1 cellular context compared by ENCODE assay signal in the genomic region with DNA sequence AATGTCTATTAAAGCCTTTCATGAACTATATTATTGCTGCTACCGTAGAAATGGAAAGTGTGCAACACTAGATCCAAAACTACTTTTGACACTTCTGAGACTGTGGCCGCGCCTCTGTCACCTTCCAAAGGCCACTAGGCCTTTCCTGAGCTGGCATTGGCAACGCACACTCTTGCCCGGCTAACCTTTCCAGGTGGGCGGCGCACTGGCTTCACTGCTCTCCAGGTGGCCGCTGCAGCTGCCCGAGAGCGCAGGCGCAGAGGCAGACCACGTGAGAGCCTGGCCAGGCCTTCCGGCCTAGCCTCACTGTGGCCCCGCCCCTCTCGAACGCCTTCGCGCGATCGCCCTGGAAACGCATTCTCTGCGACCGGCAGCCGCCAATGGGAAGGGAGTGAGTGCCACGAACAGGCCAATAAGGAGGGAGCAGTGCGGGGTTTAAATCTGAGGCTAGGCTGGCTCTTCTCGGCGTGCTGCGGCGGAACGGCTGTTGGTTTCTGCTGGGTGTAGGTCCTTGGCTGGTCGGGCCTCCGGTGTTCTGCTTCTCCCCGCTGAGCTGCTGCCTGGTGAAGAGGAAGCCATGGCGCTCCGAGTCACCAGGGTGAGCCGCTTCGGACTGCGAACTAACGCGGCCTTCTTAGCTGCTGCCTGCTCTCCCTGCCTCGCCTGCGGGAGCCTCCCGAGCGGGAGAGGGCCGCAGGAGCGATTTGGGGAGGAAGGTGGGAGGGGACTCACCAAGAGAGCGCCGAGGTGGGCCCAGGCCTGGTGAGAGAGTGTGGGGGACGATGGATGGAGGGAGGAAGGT.
TF ChIP-seq lines count a peak whose summit lies in the region.

A gene (plus strand): TSS at position 465 of the 802 bp plus-strand sequence. CDS start 113 bp downstream, at position 578.

TF ChIP-seq in GM12878, 131 proteins besides CTCF, POLR2A, EP300 and RAD21 (continued from another document and continues in another):
- TF ChIP-seq, protein P1, sequence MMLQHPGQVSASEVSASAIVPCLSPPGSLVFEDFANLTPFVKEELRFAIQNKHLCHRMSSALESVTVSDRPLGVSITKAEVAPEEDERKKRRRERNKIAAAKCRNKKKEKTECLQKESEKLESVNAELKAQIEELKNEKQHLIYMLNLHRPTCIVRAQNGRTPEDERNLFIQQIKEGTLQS (IDR thresholded peaks at IDR 0.05; ENCODE audit: borderline replicate concordance, extremely low read depth, low read depth, low read length) = 0 out of 2 replicates have a peak, but pooled peaks have one; percentile 42
- TF ChIP-seq SIX5 (IDR thresholded peaks at IDR 0.05; ENCODE audit: low read depth, low read length, severe bottlenecking) (no peak), ZNF384 (IDR thresholded peaks at IDR 0.05; ENCODE audit: borderline replicate concordance, low read depth, low read length) (no peak), SP1 (IDR thresholded peaks at IDR 0.05; ENCODE audit: low read depth, low read length) (peak; percentile 94), JUNB (IDR thresholded peaks at IDR 0.05) (no peak), STAT3 (IDR thresholded peaks at IDR 0.05; ENCODE audit: low read depth, low read length) (no peak), ETV6 (conservative IDR thresholded peaks at IDR 0.05 in 1 of 2, IDR thresholded peaks at IDR 0.05 in 1 of 2; ENCODE audit: borderline replicate concordance in 1 of 2, low read depth in 1 of 2) (no peak), LARP7 (IDR thresholded peaks at IDR 0.05) (peak; percentile 22; the same call in 1 of the 2 replicates), RUNX3 (IDR thresholded peaks at IDR 0.05; ENCODE audit: low read length) (no peak), RELA (IDR thresholded peaks at IDR 0.05; ENCODE audit: borderline replicate concordance, partially characterized antibody) (no peak), CHD1 (IDR thresholded peaks at IDR 0.05; ENCODE audit: low read depth, low read length) (no peak), ZNF207 (IDR thresholded peaks at IDR 0.05; ENCODE audit: borderline replicate concordance) (peak; percentile 58; the same call in 1 of the 2 replicates), FOXM1 (IDR thresholded peaks at IDR 0.05; ENCODE audit: low read depth, low read length) (peak; percentile 100), YY1 (IDR thresholded peaks at IDR 0.05; ENCODE audit: low read depth, low read length) (no peak), POU2F2 (IDR thresholded peaks at IDR 0.05; ENCODE audit: borderline replicate concordance, low read depth, low read length) (peak; percentile 44; the same call in 1 of the 3 replicates), EED (IDR thresholded peaks at IDR 0.05; ENCODE audit: low read depth) (no peak), GATAD2B (conservative IDR thresholded peaks at IDR 0.05; ENCODE audit: low read depth) (peak; percentile 70), KLF5 (IDR thresholded peaks at IDR 0.05; ENCODE audit: partially characterized antibody) (peak; percentile 20), HDGF (IDR thresholded peaks at IDR 0.05) (peak; percentile 38; the same call in 1 of the 2 replicates), FOS (IDR thresholded peaks at IDR 0.05; ENCODE audit: borderline replicate concordance, extremely low read depth, insufficient read length) (peak; percentile 65), ZNF622 (IDR thresholded peaks at IDR 0.05) (no peak), CBX5 (IDR thresholded peaks at IDR 0.05; ENCODE audit: low read depth) (no peak), NR2C2 (IDR thresholded peaks at IDR 0.05; ENCODE audit: borderline replicate concordance, control insufficient read depth, insufficient read length, low read depth) (no peak), PAX5 (IDR thresholded peaks at IDR 0.05; ENCODE audit: borderline replicate concordance, low read depth, low read length) (peak; percentile 45; the same call in 1 of the 2 replicates), ZSCAN29 (IDR thresholded peaks at IDR 0.05) (no peak), GABPA (IDR thresholded peaks at IDR 0.05; ENCODE audit: low read depth) (no peak), MYB (IDR thresholded peaks at IDR 0.05; ENCODE audit: borderline replicate concordance, low read depth, low read length) (no peak), CBX3 (IDR thresholded peaks at IDR 0.05; ENCODE audit: borderline replicate concordance, low read depth) (no peak)
- TF ChIP-seq, protein P2, sequence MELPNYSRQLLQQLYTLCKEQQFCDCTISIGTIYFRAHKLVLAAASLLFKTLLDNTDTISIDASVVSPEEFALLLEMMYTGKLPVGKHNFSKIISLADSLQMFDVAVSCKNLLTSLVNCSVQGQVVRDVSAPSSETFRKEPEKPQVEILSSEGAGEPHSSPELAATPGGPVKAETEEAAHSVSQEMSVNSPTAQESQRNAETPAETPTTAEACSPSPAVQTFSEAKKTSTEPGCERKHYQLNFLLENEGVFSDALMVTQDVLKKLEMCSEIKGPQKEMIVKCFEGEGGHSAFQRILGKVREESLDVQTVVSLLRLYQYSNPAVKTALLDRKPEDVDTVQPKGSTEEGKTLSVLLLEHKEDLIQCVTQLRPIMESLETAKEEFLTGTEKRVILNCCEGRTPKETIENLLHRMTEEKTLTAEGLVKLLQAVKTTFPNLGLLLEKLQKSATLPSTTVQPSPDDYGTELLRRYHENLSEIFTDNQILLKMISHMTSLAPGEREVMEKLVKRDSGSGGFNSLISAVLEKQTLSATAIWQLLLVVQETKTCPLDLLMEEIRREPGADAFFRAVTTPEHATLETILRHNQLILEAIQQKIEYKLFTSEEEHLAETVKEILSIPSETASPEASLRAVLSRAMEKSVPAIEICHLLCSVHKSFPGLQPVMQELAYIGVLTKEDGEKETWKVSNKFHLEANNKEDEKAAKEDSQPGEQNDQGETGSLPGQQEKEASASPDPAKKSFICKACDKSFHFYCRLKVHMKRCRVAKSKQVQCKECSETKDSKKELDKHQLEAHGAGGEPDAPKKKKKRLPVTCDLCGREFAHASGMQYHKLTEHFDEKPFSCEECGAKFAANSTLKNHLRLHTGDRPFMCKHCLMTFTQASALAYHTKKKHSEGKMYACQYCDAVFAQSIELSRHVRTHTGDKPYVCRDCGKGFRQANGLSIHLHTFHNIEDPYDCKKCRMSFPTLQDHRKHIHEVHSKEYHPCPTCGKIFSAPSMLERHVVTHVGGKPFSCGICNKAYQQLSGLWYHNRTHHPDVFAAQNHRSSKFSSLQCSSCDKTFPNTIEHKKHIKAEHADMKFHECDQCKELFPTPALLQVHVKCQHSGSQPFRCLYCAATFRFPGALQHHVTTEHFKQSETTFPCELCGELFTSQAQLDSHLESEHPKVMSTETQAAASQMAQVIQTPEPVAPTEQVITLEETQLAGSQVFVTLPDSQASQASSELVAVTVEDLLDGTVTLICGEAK (IDR thresholded peaks at IDR 0.05; ENCODE audit: borderline replicate concordance) = peak; percentile 62; the same call in 1 of the 2 replicates
- TF ChIP-seq, protein P3, sequence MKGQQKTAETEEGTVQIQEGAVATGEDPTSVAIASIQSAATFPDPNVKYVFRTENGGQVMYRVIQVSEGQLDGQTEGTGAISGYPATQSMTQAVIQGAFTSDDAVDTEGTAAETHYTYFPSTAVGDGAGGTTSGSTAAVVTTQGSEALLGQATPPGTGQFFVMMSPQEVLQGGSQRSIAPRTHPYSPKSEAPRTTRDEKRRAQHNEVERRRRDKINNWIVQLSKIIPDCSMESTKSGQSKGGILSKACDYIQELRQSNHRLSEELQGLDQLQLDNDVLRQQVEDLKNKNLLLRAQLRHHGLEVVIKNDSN (IDR thresholded peaks at IDR 0.05; ENCODE audit: borderline replicate concordance, extremely low read length, insufficient read depth, low read depth, low read length) = peak; percentile 90
- TF ChIP-seq, protein P4, sequence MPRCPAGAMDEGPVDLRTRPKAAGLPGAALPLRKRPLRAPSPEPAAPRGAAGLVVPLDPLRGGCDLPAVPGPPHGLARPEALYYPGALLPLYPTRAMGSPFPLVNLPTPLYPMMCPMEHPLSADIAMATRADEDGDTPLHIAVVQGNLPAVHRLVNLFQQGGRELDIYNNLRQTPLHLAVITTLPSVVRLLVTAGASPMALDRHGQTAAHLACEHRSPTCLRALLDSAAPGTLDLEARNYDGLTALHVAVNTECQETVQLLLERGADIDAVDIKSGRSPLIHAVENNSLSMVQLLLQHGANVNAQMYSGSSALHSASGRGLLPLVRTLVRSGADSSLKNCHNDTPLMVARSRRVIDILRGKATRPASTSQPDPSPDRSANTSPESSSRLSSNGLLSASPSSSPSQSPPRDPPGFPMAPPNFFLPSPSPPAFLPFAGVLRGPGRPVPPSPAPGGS (IDR thresholded peaks at IDR 0.05; ENCODE audit: borderline replicate concordance, insufficient read depth, low read depth, low read length, poor library complexity, severe bottlenecking) = no peak
- TF ChIP-seq, protein P5, sequence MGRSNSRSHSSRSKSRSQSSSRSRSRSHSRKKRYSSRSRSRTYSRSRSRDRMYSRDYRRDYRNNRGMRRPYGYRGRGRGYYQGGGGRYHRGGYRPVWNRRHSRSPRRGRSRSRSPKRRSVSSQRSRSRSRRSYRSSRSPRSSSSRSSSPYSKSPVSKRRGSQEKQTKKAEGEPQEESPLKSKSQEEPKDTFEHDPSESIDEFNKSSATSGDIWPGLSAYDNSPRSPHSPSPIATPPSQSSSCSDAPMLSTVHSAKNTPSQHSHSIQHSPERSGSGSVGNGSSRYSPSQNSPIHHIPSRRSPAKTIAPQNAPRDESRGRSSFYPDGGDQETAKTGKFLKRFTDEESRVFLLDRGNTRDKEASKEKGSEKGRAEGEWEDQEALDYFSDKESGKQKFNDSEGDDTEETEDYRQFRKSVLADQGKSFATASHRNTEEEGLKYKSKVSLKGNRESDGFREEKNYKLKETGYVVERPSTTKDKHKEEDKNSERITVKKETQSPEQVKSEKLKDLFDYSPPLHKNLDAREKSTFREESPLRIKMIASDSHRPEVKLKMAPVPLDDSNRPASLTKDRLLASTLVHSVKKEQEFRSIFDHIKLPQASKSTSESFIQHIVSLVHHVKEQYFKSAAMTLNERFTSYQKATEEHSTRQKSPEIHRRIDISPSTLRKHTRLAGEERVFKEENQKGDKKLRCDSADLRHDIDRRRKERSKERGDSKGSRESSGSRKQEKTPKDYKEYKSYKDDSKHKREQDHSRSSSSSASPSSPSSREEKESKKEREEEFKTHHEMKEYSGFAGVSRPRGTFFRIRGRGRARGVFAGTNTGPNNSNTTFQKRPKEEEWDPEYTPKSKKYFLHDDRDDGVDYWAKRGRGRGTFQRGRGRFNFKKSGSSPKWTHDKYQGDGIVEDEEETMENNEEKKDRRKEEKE (IDR thresholded peaks at IDR 0.05) = no peak
- TF ChIP-seq, protein P6, sequence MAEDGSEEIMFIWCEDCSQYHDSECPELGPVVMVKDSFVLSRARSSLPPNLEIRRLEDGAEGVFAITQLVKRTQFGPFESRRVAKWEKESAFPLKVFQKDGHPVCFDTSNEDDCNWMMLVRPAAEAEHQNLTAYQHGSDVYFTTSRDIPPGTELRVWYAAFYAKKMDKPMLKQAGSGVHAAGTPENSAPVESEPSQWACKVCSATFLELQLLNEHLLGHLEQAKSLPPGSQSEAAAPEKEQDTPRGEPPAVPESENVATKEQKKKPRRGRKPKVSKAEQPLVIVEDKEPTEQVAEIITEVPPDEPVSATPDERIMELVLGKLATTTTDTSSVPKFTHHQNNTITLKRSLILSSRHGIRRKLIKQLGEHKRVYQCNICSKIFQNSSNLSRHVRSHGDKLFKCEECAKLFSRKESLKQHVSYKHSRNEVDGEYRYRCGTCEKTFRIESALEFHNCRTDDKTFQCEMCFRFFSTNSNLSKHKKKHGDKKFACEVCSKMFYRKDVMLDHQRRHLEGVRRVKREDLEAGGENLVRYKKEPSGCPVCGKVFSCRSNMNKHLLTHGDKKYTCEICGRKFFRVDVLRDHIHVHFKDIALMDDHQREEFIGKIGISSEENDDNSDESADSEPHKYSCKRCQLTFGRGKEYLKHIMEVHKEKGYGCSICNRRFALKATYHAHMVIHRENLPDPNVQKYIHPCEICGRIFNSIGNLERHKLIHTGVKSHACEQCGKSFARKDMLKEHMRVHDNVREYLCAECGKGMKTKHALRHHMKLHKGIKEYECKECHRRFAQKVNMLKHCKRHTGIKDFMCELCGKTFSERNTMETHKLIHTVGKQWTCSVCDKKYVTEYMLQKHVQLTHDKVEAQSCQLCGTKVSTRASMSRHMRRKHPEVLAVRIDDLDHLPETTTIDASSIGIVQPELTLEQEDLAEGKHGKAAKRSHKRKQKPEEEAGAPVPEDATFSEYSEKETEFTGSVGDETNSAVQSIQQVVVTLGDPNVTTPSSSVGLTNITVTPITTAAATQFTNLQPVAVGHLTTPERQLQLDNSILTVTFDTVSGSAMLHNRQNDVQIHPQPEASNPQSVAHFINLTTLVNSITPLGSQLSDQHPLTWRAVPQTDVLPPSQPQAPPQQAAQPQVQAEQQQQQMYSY (CRISPR knock-in tag; IDR thresholded peaks at IDR 0.05) = no peak
- TF ChIP-seq, protein P7, sequence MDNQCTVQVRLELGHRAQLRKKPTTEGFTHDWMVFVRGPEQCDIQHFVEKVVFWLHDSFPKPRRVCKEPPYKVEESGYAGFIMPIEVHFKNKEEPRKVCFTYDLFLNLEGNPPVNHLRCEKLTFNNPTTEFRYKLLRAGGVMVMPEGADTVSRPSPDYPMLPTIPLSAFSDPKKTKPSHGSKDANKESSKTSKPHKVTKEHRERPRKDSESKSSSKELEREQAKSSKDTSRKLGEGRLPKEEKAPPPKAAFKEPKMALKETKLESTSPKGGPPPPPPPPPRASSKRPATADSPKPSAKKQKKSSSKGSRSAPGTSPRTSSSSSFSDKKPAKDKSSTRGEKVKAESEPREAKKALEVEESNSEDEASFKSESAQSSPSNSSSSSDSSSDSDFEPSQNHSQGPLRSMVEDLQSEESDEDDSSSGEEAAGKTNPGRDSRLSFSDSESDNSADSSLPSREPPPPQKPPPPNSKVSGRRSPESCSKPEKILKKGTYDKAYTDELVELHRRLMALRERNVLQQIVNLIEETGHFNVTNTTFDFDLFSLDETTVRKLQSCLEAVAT (IDR thresholded peaks at IDR 0.05) = peak; percentile 73
- TF ChIP-seq, protein P8, sequence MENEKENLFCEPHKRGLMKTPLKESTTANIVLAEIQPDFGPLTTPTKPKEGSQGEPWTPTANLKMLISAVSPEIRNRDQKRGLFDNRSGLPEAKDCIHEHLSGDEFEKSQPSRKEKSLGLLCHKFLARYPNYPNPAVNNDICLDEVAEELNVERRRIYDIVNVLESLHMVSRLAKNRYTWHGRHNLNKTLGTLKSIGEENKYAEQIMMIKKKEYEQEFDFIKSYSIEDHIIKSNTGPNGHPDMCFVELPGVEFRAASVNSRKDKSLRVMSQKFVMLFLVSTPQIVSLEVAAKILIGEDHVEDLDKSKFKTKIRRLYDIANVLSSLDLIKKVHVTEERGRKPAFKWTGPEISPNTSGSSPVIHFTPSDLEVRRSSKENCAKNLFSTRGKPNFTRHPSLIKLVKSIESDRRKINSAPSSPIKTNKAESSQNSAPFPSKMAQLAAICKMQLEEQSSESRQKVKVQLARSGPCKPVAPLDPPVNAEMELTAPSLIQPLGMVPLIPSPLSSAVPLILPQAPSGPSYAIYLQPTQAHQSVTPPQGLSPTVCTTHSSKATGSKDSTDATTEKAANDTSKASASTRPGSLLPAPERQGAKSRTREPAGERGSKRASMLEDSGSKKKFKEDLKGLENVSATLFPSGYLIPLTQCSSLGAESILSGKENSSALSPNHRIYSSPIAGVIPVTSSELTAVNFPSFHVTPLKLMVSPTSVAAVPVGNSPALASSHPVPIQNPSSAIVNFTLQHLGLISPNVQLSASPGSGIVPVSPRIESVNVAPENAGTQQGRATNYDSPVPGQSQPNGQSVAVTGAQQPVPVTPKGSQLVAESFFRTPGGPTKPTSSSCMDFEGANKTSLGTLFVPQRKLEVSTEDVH (IDR thresholded peaks at IDR 0.05; ENCODE audit: low read depth, partially characterized antibody) = no peak
